Comparison of ENCODE assay signal across 17 cellular contexts in genomic region chr4:5942947-5943346, GRCh38. TPM values are rescaled to one million over a fixed set of nuclear protein-coding genes. Genes with fewer than 3 reads are reported as not detected.
DNase-seq lines count a peak whose midpoint lies in the region; ATAC-seq, FAIRE-seq and TF ChIP-seq lines count a peak whose summit lies in the region.
"Had no signal": no experiment of that assay in that cellular context is flagged by ENCODE, and none has a peak within 500 bp of the region (broad histone marks: within the 10 kb centered on the region; RNA-seq: fewer than 3 reads in every experiment).

No MANE protein-coding gene starts in this region.

- H3K27ac ChIP-seq in right lobe of liver (no peak overlapping the region), HepG2 (ENCODE audit: extremely low read length, insufficient read depth, low read length) (no peak overlapping the region), spleen (no peak overlapping the region)
- H3K27ac ChIP-seq: BLaER1 treated with 17β-estradiol and CSF1 and Interleukin-3, amounts not matched to agents 10 nM and 100 nM had no signal

- in situ Hi-C loops in HepG2 (cut with HindIII; ENCODE audit: extremely low pct_ligation_motif_present, low pct_unique_long_range_greater_than_20kb) = no loop called here

- TF ChIP-seq POLR2A in right lobe of liver (IDR thresholded peaks at IDR 0.05) = no peak
- TF ChIP-seq POLR2A in HepG2 (IDR thresholded peaks at IDR 0.05; ENCODE audit: insufficient read depth in 1 of 2, low read depth in 2 of 2, low read length in 2 of 2) = no peak
- no peak for TF ChIP-seq POLR2A in spleen (IDR thresholded peaks at IDR 0.05)

- WGBS in right lobe of liver (ENCODE audit: insufficient coverage, low coverage, low lambda C conversion rate, missing lambda C conversion rate) = 25% methylated on average over 9 of the region's 9 CpGs
- 3% methylated on average over 9 of the region's 9 CpGs for WGBS in HepG2 (ENCODE audit: low lambda C conversion rate)
- WGBS in spleen, 5 donors = 48 to 65% (median 59%) methylated on average over 9 of the region's 9 CpGs

- DNase-seq in right lobe of liver (peak in 1 of 3 donors; percentile 37), HepG2 (ENCODE audit: low spot score) (no peak), spleen (peak; percentile 22), C1 segment of cervical spinal cord (lab: John Stamatoyannopoulos, UW) (no peak), HTR-8/SVneo (ENCODE audit: insufficient read length, low spot score) (no peak)
- DNase-seq: Caco-2; CD8-positive, alpha-beta memory T cell; DMS79 treated with DMSO at 0.1 percent for 48 hours; GF-D8; HCEC 1CT had no signal

- TF ChIP-seq RAD21 in HepG2 (CRISPR knock-in tag; IDR thresholded peaks at IDR 0.05) = no peak

- H2AFZ ChIP-seq in HepG2 (ENCODE audit: low read length) = no peak overlapping the region
- H2AFZ ChIP-seq: GM23338 had no signal

- no peak overlapping the region for H3K9ac ChIP-seq in HepG2 (ENCODE audit: insufficient read depth, low read depth, low read length)
- H3K9ac ChIP-seq: BLaER1 treated with 17β-estradiol and CSF1 and Interleukin-3, amounts not matched to agents 10 nM and 100 nM had no signal

- intact Hi-C loops in right lobe of liver (cut with DNase I) = no loop called here
- intact Hi-C loops in HepG2 (cut with micrococcal nuclease; ENCODE audit: unreplicated experiment) = no loop called here
- intact Hi-C loops in spleen (cut with DNase I; ENCODE audit: low total_unique reads) = no loop called here

- ATAC-seq in right lobe of liver = peak; percentile 38 to 84 (median 73)
- no peak for ATAC-seq in HepG2
- ATAC-seq: GM23338 had no signal

- CTCF ChIA-PET in HepG2 (lab: Yijun Ruan, JAX; ENCODE audit: low intra/inter-chr PET ratio, low total read pairs) = no interaction called here

- H3K4me2 ChIP-seq in HepG2 (ENCODE audit: low read depth, low read length) = no peak overlapping the region
- H3K4me2 ChIP-seq: GM23338 had no signal

- H3K36me3 ChIP-seq in right lobe of liver = no peaks in the 10 kb centered on the region
- H3K36me3 ChIP-seq in HepG2 (replicated peaks in 1 of 2; ENCODE audit: control insufficient read depth in 1 of 2, insufficient read depth in 2 of 2, low read length in 2 of 2) = no peaks in the 10 kb centered on the region
- no peaks in the 10 kb centered on the region for H3K36me3 ChIP-seq in spleen

- no TSS peak for BruUV-seq in HepG2 (replicated peaks; lab: Mats Ljungman, UMichigan)

- H3K27me3 ChIP-seq in right lobe of liver (no peaks in the 10 kb centered on the region), HepG2 (ENCODE audit: control insufficient read depth in 1 of 2, insufficient read depth in 2 of 2, low read length in 2 of 2) (peaks cover under 1 to 29% of the 10 kb centered on the region in 2 experiments; a peak in 3 of 5 replicates), spleen (replicated peaks in 1 of 7) (peaks cover 0 to 44% (median 0%) of the 10 kb centered on the region in 7 donors)

- no peaks in the 10 kb centered on the region for H4K20me1 ChIP-seq in HepG2 (ENCODE audit: insufficient read depth, low read length)
- H4K20me1 ChIP-seq: BLaER1 treated with 17β-estradiol and CSF1 and Interleukin-3, amounts not matched to agents 10 nM and 100 nM had no signal

- TF ChIP-seq EP300 in HepG2 (IDR thresholded peaks at IDR 0.05; ENCODE audit: low read depth in 2 of 2, low read length in 2 of 2) (no peak), HepG2 (CRISPR knock-in tag; IDR thresholded peaks at IDR 0.05; ENCODE audit: borderline replicate concordance) (no peak)

- H3K4me1 ChIP-seq in right lobe of liver (no peaks in the 10 kb centered on the region), HepG2 (ENCODE audit: insufficient read depth, low read length) (no peaks in the 10 kb centered on the region), spleen (no peaks in the 10 kb centered on the region)
- H3K4me1 ChIP-seq: Caco-2 had no signal

- no peaks in the 10 kb centered on the region for H3K79me2 ChIP-seq in HepG2 (ENCODE audit: insufficient read depth, low read length)

- POLR2A ChIA-PET in HepG2 (lab: Yijun Ruan, JAX) = no interaction called here

- TF ChIP-seq CTCF in right lobe of liver (IDR thresholded peaks at IDR 0.05) (no peak), HepG2 (CRISPR knock-in tag; IDR thresholded peaks at IDR 0.05) (no peak), spleen (IDR thresholded peaks at IDR 0.05 in 8 of 11, conservative IDR thresholded peaks at IDR 0.05 in 3 of 11) (no peak)

- FAIRE-seq in HepG2 (lab: Jason Lieb, UNC) (no peak), islet of Langerhans (lab: Jason Lieb, UNC) (peak; percentile 5), HTR-8/SVneo (lab: Jason Lieb, UNC) (no peak)
- FAIRE-seq: D721Med, H54 had no signal

- H3K4me3 ChIP-seq in right lobe of liver = no peak overlapping the region
- no peak overlapping the region for H3K4me3 ChIP-seq in HepG2 (replicated peaks in 1 of 3; ENCODE audit: insufficient read depth in 1 of 3, low read depth in 2 of 3, low read length in 3 of 3)
- H3K4me3 ChIP-seq in spleen = no peak overlapping the region
- H3K4me3 ChIP-seq: BLaER1 treated with 17β-estradiol and CSF1 and Interleukin-3, amounts not matched to agents 10 nM and 100 nM; GM23338 had no signal

- no peaks in the 10 kb centered on the region for H3K9me3 ChIP-seq in right lobe of liver
- no peaks in the 10 kb centered on the region for H3K9me3 ChIP-seq in HepG2 (ENCODE audit: low read length)
- peaks cover 0 to 36% (median 21%) of the 10 kb centered on the region in 8 donors for H3K9me3 ChIP-seq in spleen

TF ChIP-seq in HepG2, 621 proteins besides CTCF, POLR2A, EP300 and RAD21 (continues in another document):
- no peak for TF ChIP-seq ZNF777 (CRISPR knock-in tag; IDR thresholded peaks at IDR 0.05)
- no peak for TF ChIP-seq ZFY (CRISPR knock-in tag; IDR thresholded peaks at IDR 0.05)
- TF ChIP-seq POLR2AphosphoS5 (IDR thresholded peaks at IDR 0.05; ENCODE audit: low read depth, low read length) = no peak
- TF ChIP-seq, protein P1, sequence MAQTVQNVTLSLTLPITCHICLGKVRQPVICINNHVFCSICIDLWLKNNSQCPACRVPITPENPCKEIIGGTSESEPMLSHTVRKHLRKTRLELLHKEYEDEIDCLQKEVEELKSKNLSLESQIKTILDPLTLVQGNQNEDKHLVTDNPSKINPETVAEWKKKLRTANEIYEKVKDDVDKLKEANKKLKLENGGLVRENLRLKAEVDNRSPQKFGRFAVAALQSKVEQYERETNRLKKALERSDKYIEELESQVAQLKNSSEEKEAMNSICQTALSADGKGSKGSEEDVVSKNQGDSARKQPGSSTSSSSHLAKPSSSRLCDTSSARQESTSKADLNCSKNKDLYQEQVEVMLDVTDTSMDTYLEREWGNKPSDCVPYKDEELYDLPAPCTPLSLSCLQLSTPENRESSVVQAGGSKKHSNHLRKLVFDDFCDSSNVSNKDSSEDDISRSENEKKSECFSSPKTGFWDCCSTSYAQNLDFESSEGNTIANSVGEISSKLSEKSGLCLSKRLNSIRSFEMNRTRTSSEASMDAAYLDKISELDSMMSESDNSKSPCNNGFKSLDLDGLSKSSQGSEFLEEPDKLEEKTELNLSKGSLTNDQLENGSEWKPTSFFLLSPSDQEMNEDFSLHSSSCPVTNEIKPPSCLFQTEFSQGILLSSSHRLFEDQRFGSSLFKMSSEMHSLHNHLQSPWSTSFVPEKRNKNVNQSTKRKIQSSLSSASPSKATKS (CRISPR knock-in tag; IDR thresholded peaks at IDR 0.05) = no peak
- no peak for TF ChIP-seq ARNT (IDR thresholded peaks at IDR 0.05)
- TF ChIP-seq HOXA5 (CRISPR knock-in tag; IDR thresholded peaks at IDR 0.05) = no peak
- no peak for TF ChIP-seq MTA3 (CRISPR knock-in tag; IDR thresholded peaks at IDR 0.05)
- no peak for TF ChIP-seq NFIC (IDR thresholded peaks at IDR 0.05; ENCODE audit: low read length)
- no peak for TF ChIP-seq ZNF614 (CRISPR knock-in tag; IDR thresholded peaks at IDR 0.05; ENCODE audit: borderline replicate concordance)
- no peak for TF ChIP-seq ATF7 (IDR thresholded peaks at IDR 0.05)
- no peak for TF ChIP-seq ATF7 (CRISPR knock-in tag; IDR thresholded peaks at IDR 0.05)
- no peak for TF ChIP-seq FIP1L1 (IDR thresholded peaks at IDR 0.05; ENCODE audit: borderline replicate concordance, insufficient read depth, low read depth, low read length)
- TF ChIP-seq TAF15 (IDR thresholded peaks at IDR 0.05; ENCODE audit: low read depth, low read length, poor library complexity, severe bottlenecking) = no peak
- TF ChIP-seq ZFP36 (IDR thresholded peaks at IDR 0.05; ENCODE audit: borderline replicate concordance, low read depth, low read length, partially characterized antibody) = no peak

RNA-seq across cellular contexts. Expression of gene CRMP1, which starts 50.1 kb away (rescaled TPM):
- under 1 TPM in 3 of 6 experiments, not detected in 3; 0.09 to 0.31 (median 0.10) TPM for total RNA-seq in right lobe of liver
- not detected in 2 replicates for total RNA-seq in HepG2 (2016; rRNA removed; fragmentation: Illumina TruSeq; extraction: Trizol)
- total RNA-seq in HepG2 (2016; cell fraction: cytosol; rRNA removed; fragmentation: Illumina TruSeq; extraction: Trizol; ENCODE audit: low read depth) = not detected in 2 replicates
- not detected in 2 replicates for total RNA-seq in HepG2 (2016; cell fraction: insoluble cytoplasmic fraction; rRNA removed; fragmentation: Illumina TruSeq; extraction: Trizol)
- total RNA-seq in HepG2 (2016; cell fraction: membrane; rRNA removed; fragmentation: Illumina TruSeq; extraction: Trizol) = not detected in 2 replicates
- total RNA-seq in HepG2 (2016; cell fraction: nucleus; rRNA removed; fragmentation: Illumina TruSeq; extraction: Trizol) = not detected in 2 replicates
- not detected in 2 replicates for polyA plus RNA-seq in HepG2 (2011; rRNA removed)
- polyA plus RNA-seq in HepG2 (2011; cell fraction: cytosol; rRNA removed) = not detected in 2 replicates
- not detected in 2 replicates for polyA plus RNA-seq in HepG2 (2011; cell fraction: nucleus; rRNA removed)
- 1.7 and 1.9 TPM in 2 replicates for polyA plus RNA-seq in HepG2 (2012)
- polyA plus RNA-seq in HepG2 (2016; cell fraction: cytosol; fragmentation: Illumina TruSeq; extraction: Trizol; ENCODE audit: low read depth) = not detected in 2 replicates
- not detected in 2 replicates for polyA plus RNA-seq in HepG2 (2016; cell fraction: insoluble cytoplasmic fraction; fragmentation: Illumina TruSeq; extraction: Trizol; ENCODE audit: low read depth)
- not detected in 2 replicates for polyA plus RNA-seq in HepG2 (2016; cell fraction: membrane; fragmentation: Illumina TruSeq; extraction: Trizol; ENCODE audit: low read depth)
- polyA plus RNA-seq in HepG2 (2016; cell fraction: nucleus; fragmentation: Illumina TruSeq; extraction: Trizol; ENCODE audit: insufficient read depth, low read depth) = not detected in 2 replicates
- polyA minus RNA-seq in HepG2 (2011; rRNA and poly(A)+ RNA removed; ENCODE audit: low replicate concordance) = not detected in 2 replicates
- polyA minus RNA-seq in HepG2 (2011; cell fraction: cytosol; rRNA and poly(A)+ RNA removed) = not detected in 2 replicates
- polyA minus RNA-seq in HepG2 (2011; cell fraction: nucleus; rRNA and poly(A)+ RNA removed) = not detected in 2 replicates
- 1 to 10 TPM in 4 of 7 donors, under 1 TPM in 2, not detected in 1; 0.16 to 2.3 (median 1.4) TPM for total RNA-seq in spleen
- under 1 TPM; 0.03 to 0.85 (median 0.04) TPM for polyA plus RNA-seq in spleen
- total RNA-seq: B cell; Caco-2; CD4-positive, CD25-positive, alpha-beta regulatory T cell; CD8-positive, alpha-beta memory T cell had no signal
- polyA plus RNA-seq: CD4-positive, CD25-positive, alpha-beta regulatory T cell had no signal
